In the genomic region with DNA sequence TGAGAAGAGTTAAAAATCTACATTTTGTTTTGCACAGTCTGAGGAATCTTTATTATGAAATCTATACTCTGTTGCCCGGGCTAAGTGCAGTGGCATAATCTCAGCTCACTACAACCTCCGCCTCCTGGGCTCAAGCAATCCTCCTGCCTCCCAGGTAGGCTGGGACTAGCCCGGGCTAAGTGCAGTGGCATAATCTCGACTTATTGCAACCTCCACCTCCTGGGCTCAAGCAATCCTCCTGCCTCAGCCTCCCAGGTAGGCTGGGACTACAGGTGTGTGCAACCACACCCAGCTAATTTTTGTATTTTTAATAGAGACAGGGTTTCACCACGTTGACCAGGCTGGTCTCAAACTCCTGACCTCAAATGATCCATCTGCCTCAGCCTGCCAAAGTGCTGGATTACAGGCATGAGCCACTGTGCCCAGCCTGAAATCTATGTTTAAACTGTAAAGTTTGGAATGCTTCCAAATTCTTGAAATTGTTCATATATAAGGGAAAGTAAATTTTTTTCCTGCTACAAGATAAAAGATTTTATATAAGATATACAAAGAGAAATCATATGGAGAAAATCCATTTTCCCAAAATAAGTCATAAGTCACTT, we compare ENCODE assay signal across 1 cellular context. TPM values are rescaled to one million over a fixed set of nuclear protein-coding genes. Genes with fewer than 3 reads are reported as not detected.
"Had no signal": no experiment of that assay in that cellular context is flagged by ENCODE, and none has a peak within 500 bp of the region (broad histone marks: within the 10 kb centered on the region; RNA-seq: fewer than 3 reads in every experiment).

No MANE protein-coding gene starts in this region.

RNA-seq across cellular contexts. Expression of a gene that starts 19.5 kb away (rescaled TPM):
- polyA plus RNA-seq: immature natural killer cell had no signal
